Comparison of ENCODE assay signal across 8 cellular contexts in the genomic region with DNA sequence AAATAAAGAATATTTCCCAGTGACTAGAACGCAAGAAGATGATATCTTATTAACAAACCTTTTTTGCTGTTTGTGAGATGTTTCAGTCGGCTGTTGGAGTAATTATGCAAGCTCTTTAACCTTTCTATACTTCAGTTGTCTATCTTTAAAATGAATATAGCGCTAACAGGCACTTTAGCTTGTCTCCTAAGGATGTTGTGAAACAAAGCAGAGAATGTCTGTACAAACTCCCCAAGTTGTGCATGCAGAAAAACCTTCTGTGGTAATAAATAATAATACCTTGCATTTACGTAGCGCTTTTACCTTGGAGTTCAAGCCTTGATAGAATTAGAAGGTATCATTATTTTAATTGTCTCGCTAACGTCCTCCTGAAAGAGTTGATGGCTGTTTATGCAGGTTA. TPM values are rescaled to one million over a fixed set of nuclear protein-coding genes. Genes with fewer than 3 reads are reported as not detected.
DNase-seq lines count a peak whose midpoint lies in the region; ATAC-seq and TF ChIP-seq lines count a peak whose summit lies in the region.

No MANE protein-coding gene starts in this region.

- no peak overlapping the region for H2AK9ac ChIP-seq in IMR-90 (replicated peaks; ENCODE audit: low read depth, low read length, poor library complexity)

- H2AK5ac ChIP-seq in IMR-90 (ENCODE audit: low read depth, low read length), result no peak overlapping the region

- H3K4me1 ChIP-seq in A673 (ENCODE audit: insufficient read depth, low read length, poor library complexity, severe bottlenecking) (peaks cover 10% of the 10 kb centered on the region), IMR-90 (ENCODE audit: control insufficient read depth, insufficient read depth, low read length) (peaks cover 6% of the 10 kb centered on the region), mammary epithelial cell (ENCODE audit: insufficient read depth, low read length) (peaks cover 12% of the 10 kb centered on the region)

- peaks cover 25 to 49% (median 37%) of the 10 kb centered on the region in 4 donors for H3K4me1 Mint-ChIP-seq in naive thymus-derived CD8-positive, alpha-beta T cell

- no peak overlapping the region; the same call in 1 of the 2 replicates for H4K91ac ChIP-seq in IMR-90 (ENCODE audit: insufficient read depth, low read depth, low read length)

- no peaks in the 10 kb centered on the region for H3K9me3 ChIP-seq in A673 (ENCODE audit: low read depth, low read length, poor library complexity, severe bottlenecking)
- H3K9me3 ChIP-seq in IMR-90 (ENCODE audit: control insufficient read depth, insufficient read depth, low read length), result no peaks in the 10 kb centered on the region
- no peaks in the 10 kb centered on the region for H3K9me3 ChIP-seq in mammary epithelial cell (replicated peaks; ENCODE audit: insufficient read depth, low read length)

- POLR2A ChIA-PET in A673 (lab: Charles Lee; ENCODE audit: low non-redundant PET) (interaction anchor here (0.5 kb wide), 1 partner anchor 403 kb away, joined by 4 read pairs; no protein-coding TSS in a partner anchor), IMR-90 (lab: Charles Lee; ENCODE audit: unreplicated experiment) (no interaction called here)
- POLR2A ChIA-PET in naive thymus-derived CD8-positive, alpha-beta T cell (lab: Charles Lee), result interaction anchor here (0.7 to 7.4 kb wide), 5 partner anchors 10 to 501 kb away, joined by 3 to 72 read pairs (median 3); a partner anchor contains a TSS

- H3K23ac ChIP-seq in IMR-90 (ENCODE audit: low read depth, low read length), result peak overlapping the region; percentile 41; the same call in 1 of the 2 replicates

- TF ChIP-seq POLR2A in IMR-90 (IDR thresholded peaks at IDR 0.05; ENCODE audit: low read depth, low read length), result no peak

- H3K9me3 Mint-ChIP-seq in naive thymus-derived CD8-positive, alpha-beta T cell, result no peaks in the 10 kb centered on the region

- BruUV-seq in A673 (replicated peaks; lab: Mats Ljungman, UMichigan) (TSS peak; percentile 66), IMR-90 (replicated peaks; lab: Mats Ljungman, UMichigan) (no TSS peak), mammary epithelial cell (replicated peaks; lab: Mats Ljungman, UMichigan) (no TSS peak)

- peak overlapping the region in 9 of 10 donors; percentile 83 to 97 (median 95) for H3K27ac Mint-ChIP-seq in naive thymus-derived CD8-positive, alpha-beta T cell

- ATAC-seq in IMR-90 (ENCODE audit: low read depth), result no peak
- ATAC-seq in naive thymus-derived CD8-positive, alpha-beta T cell, result no peak
- no peak for ATAC-seq in GM19452 (IDR thresholded peaks at IDR 0.05; ENCODE audit: unreplicated experiment)
- ATAC-seq in HG03521 (IDR thresholded peaks at IDR 0.05; ENCODE audit: unreplicated experiment), result no peak

- peak overlapping the region; percentile 25 to 28; a peak in 2 of 4 replicates for H4K8ac ChIP-seq in IMR-90 (ENCODE audit: low read depth in 2 of 2, low read length in 2 of 2)

- peak overlapping the region; percentile 22 for H4K5ac ChIP-seq in IMR-90 (ENCODE audit: low read depth, low read length)

- no peak for TF ChIP-seq RAD21 in IMR-90 (IDR thresholded peaks at IDR 0.05; ENCODE audit: low read length)

- no peak overlapping the region for H2BK120ac ChIP-seq in IMR-90 (ENCODE audit: low read depth, low read length)

- H2AFZ ChIP-seq in IMR-90 (replicated peaks; ENCODE audit: low read length, poor library complexity), result no peak overlapping the region
- H2AFZ ChIP-seq in mammary epithelial cell (ENCODE audit: low read depth, low read length), result peak overlapping the region; percentile 99

- no peaks in the 10 kb centered on the region for H3K27me3 Mint-ChIP-seq in naive thymus-derived CD8-positive, alpha-beta T cell

- no CpG with 5 or more reads among the region's 7 CpGs for WGBS in IMR-90 (ENCODE audit: extremely low coverage in 2 of 2, insufficient read length in 1 of 2), 2 experiments
- WGBS in mammary epithelial cell (ENCODE audit: low coverage, missing lambda C conversion rate), result 76% methylated on average over 7 of the region's 7 CpGs

- H3K4me3 ChIP-seq in A673 (ENCODE audit: low read depth, low read length, poor library complexity, severe bottlenecking), result no peak overlapping the region
- no peak overlapping the region for H3K4me3 ChIP-seq in IMR-90 (ENCODE audit: insufficient read depth, low read depth, low read length)
- no peak overlapping the region for H3K4me3 ChIP-seq in mammary epithelial cell (replicated peaks in 1 of 3; ENCODE audit: insufficient read depth in 1 of 3, low read depth in 2 of 3, low read length in 3 of 3)

- H3K9ac ChIP-seq in IMR-90 (ENCODE audit: low read depth, low read length), result no peak overlapping the region
- no peak overlapping the region for H3K9ac ChIP-seq in mammary epithelial cell (ENCODE audit: insufficient read depth, low read length)

- H4K20me1 ChIP-seq in IMR-90 (ENCODE audit: insufficient read depth, low read length) (peaks cover 21% of the 10 kb centered on the region), mammary epithelial cell (ENCODE audit: insufficient read depth, low read length) (no peaks in the 10 kb centered on the region)

- H3K4me3 Mint-ChIP-seq in naive thymus-derived CD8-positive, alpha-beta T cell, result peak overlapping the region; percentile 70 to 94 (median 88)

- H3K4me2 ChIP-seq in IMR-90 (ENCODE audit: low read depth, low read length), result no peak overlapping the region
- H3K4me2 ChIP-seq in mammary epithelial cell (ENCODE audit: insufficient read depth, low read depth, low read length), result no peak overlapping the region

- peak overlapping the region; percentile 23; the same call in 1 of the 2 replicates for H3K4ac ChIP-seq in IMR-90 (ENCODE audit: low read depth, low read length)

- no peak overlapping the region for H3K56ac ChIP-seq in IMR-90 (ENCODE audit: extremely low read depth, insufficient read depth, low read length)

- no peaks in the 10 kb centered on the region for H3K9me1 ChIP-seq in IMR-90 (ENCODE audit: insufficient read depth, low read length)

- no peak overlapping the region for H3K18ac ChIP-seq in IMR-90 (ENCODE audit: low read depth, low read length)

- dilution Hi-C loops in IMR-90 (cut with HindIII; ENCODE audit: low sequenced_read_pairs, unreplicated experiment), result no loop called here
- dilution Hi-C loops in mammary epithelial cell (cut with HindIII; ENCODE audit: low sequenced_read_pairs), result no loop called here

- intact Hi-C loops in A673 (cut with micrococcal nuclease; ENCODE audit: unreplicated experiment), result no loop called here
- intact Hi-C loops in IMR-90 (cut with micrococcal nuclease), result no loop called here
- intact Hi-C loops in mammary epithelial cell (cut with micrococcal nuclease), result loop anchor here (5.0 kb wide), 1 partner anchor 50 kb away; no protein-coding TSS in a partner anchor

- no peaks in the 10 kb centered on the region for H3K36me3 ChIP-seq in A673 (ENCODE audit: insufficient read depth, low read length, poor library complexity, severe bottlenecking)
- peaks cover under 1% of the 10 kb centered on the region; the same call in 1 of the 2 replicates for H3K36me3 ChIP-seq in IMR-90 (ENCODE audit: control insufficient read depth, insufficient read depth, low read length)
- H3K36me3 ChIP-seq in mammary epithelial cell (ENCODE audit: insufficient read depth, low read length), result no peaks in the 10 kb centered on the region

- in situ Hi-C loops in IMR-90 (cut with MboI; ENCODE audit: low sequenced_read_pairs) (no loop called here), mammary epithelial cell (cut with MboI; ENCODE audit: low sequenced_read_pairs in 2 of 2) (no loop called here)

- TF ChIP-seq CTCF in A673 (conservative IDR thresholded peaks at IDR 0.05; ENCODE audit: low read depth, low read length) (no peak), IMR-90 (conservative IDR thresholded peaks at IDR 0.05; ENCODE audit: low read depth, low read length) (no peak), mammary epithelial cell (conservative IDR thresholded peaks at IDR 0.05 in 1 of 2, IDR thresholded peaks at IDR 0.05 in 1 of 2; ENCODE audit: extremely low read depth in 1 of 2, insufficient read depth in 1 of 2, low read depth in 1 of 2, low read length in 2 of 2) (no peak)

- H3K36me3 Mint-ChIP-seq in naive thymus-derived CD8-positive, alpha-beta T cell, result peaks cover 0 to 16% (median 0%) of the 10 kb centered on the region in 3 donors

- no peak for DNase-seq in A673 (ENCODE audit: low spot score)
- DNase-seq in IMR-90, result no peak
- DNase-seq in mammary epithelial cell, result no peak
- DNase-seq in naive thymus-derived CD8-positive, alpha-beta T cell, result no peak
- no peak for DNase-seq in mucosa of gallbladder (ENCODE audit: low spot score)
- no peak for DNase-seq in HCEC 1CT

- no peak overlapping the region for H3K14ac ChIP-seq in IMR-90 (replicated peaks; ENCODE audit: low read depth, low read length)

- H3K27me3 ChIP-seq in A673 (replicated peaks; ENCODE audit: insufficient read depth, low read depth, low read length, poor library complexity) (no peaks in the 10 kb centered on the region), IMR-90 (ENCODE audit: control insufficient read depth, insufficient read depth, low read length) (no peaks in the 10 kb centered on the region), mammary epithelial cell (ENCODE audit: insufficient read depth, low read length) (no peaks in the 10 kb centered on the region)

- no peak overlapping the region for H2BK20ac ChIP-seq in IMR-90 (ENCODE audit: low read depth, low read length)

- CTCF ChIA-PET in A673 (lab: Charles Lee), result interaction anchor here (0.6 to 1.8 kb wide), 2 partner anchors 112 to 145 kb away, joined by 5 read pairs; no protein-coding TSS in a partner anchor
- CTCF ChIA-PET in IMR-90 (lab: Yijun Ruan, JAX), result no interaction called here
- CTCF ChIA-PET in mammary epithelial cell (lab: Charles Lee; ENCODE audit: low non-redundant PET), result no interaction called here

- no peak overlapping the region for H2BK15ac ChIP-seq in IMR-90 (ENCODE audit: low read depth, low read length)

- H3K27ac ChIP-seq in A673 (ENCODE audit: low read depth, low read length, poor library complexity, severe bottlenecking), result no peak overlapping the region
- H3K27ac ChIP-seq in IMR-90 (ENCODE audit: insufficient read depth, low read length), result no peak overlapping the region
- no peak overlapping the region for H3K27ac ChIP-seq in mammary epithelial cell (ENCODE audit: insufficient read depth, low read depth, low read length)

- peaks cover 0 to under 1% of the 10 kb centered on the region in 2 experiments; a peak in 1 of 4 replicates for H3K79me1 ChIP-seq in IMR-90 (ENCODE audit: low read depth in 1 of 2, low read length in 2 of 2)

- H2BK5ac ChIP-seq in IMR-90 (ENCODE audit: low read depth, low read length, poor library complexity, severe bottlenecking), result no peak overlapping the region

- peaks cover 31% of the 10 kb centered on the region for H3K79me2 ChIP-seq in mammary epithelial cell (ENCODE audit: insufficient read depth, low read length)

RNA-seq across cellular contexts. Expression of a gene that starts 1.9 kb away (rescaled TPM):
- total RNA-seq in A673 (2021), result 105 and 121 TPM in 2 replicates
- total RNA-seq in IMR-90 (2012; rRNA removed), result 26.7 and 27.8 TPM in 2 replicates
- 42.6 and 47.5 TPM in 2 replicates for polyA plus RNA-seq in IMR-90 (2012; rRNA removed)
- polyA plus RNA-seq in IMR-90 (2012; cell fraction: cytosol; rRNA removed), result 21.5 and 29.5 TPM in 2 replicates
- polyA plus RNA-seq in IMR-90 (2012; cell fraction: nucleus; rRNA removed; ENCODE audit: low replicate concordance), result 160 and 177 TPM in 2 replicates
- total RNA-seq in mammary epithelial cell, result 10 to 100 TPM; 41.8 to 59.7 TPM
- 47.1 TPM for polyA plus RNA-seq in mammary epithelial cell
- 106 TPM for polyA minus RNA-seq in mammary epithelial cell
- total RNA-seq in naive thymus-derived CD8-positive, alpha-beta T cell, result 100 to 1,000 TPM; 280 TPM
- 10 to 100 TPM in 1 of 3 donors, 1 to 10 TPM in 2; 8.0 to 12.9 (median 9.9) TPM for polyA plus RNA-seq in naive thymus-derived CD8-positive, alpha-beta T cell
- 76.9 TPM for total RNA-seq in mucosa of gallbladder
